Comparison of ENCODE assay signal across 24 cellular contexts in the genomic region with DNA sequence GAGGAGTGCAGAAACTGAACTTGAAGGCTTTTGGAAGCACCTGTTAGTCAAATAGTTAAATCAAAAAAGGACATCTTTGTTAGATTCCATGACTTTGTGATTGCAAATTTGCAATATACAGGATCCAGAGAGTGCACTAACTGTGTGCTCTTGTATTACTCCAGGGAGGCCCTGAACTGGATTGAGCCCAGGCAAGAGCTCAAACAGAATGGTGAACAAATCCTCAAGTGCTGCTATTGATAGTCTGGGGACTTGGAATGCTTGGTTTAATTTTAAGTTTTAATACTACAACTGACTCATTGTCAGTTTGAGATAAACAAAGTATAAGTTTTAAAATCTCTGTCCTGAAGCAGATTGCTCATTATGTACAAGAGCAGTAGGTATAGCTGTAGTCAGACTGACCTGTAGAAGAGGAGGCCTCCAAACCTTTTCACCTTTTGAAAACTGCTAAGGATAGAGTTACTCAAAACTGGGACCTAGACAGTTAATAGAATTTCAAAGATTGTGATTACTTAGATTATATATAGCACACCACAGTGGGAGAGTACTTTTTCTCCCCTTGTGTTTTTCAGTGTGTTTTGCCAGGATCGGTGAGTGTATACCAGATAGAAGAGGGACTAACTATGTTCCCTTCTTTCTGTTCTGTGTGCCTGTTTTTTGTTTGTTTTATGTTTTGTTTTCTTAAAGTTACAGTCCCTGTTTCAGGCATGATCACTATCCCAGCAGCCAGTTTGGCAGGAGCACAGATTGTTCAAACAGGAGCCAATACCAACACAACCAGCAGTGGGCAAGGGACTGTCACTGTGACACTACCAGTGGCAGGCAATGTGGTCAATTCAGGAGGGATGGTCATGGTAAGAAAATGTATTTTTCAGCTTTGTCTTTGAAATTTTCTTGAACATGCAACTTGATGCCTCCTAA. TPM values are rescaled to one million over a fixed set of nuclear protein-coding genes. Genes with fewer than 3 reads are reported as not detected.
DNase-seq lines count a peak whose midpoint lies in the region; ATAC-seq, FAIRE-seq and TF ChIP-seq lines count a peak whose summit lies in the region.
"Had no signal": no experiment of that assay in that cellular context is flagged by ENCODE, and none has a peak within 500 bp of the region (broad histone marks: within the 10 kb centered on the region; RNA-seq: fewer than 3 reads in every experiment).

No MANE protein-coding gene starts in this region.

- H3K79me2 ChIP-seq in OCI-LY7 (ENCODE audit: insufficient read depth, low read depth, low read length) (peaks cover 18% of the 10 kb centered on the region; the same call in 1 of the 2 replicates), HepG2 (ENCODE audit: insufficient read depth, low read length) (no peaks in the 10 kb centered on the region)

- intact Hi-C loops in right cardiac atrium (cut with DNase I) = no loop called here
- intact Hi-C loops in OCI-LY7 (cut with micrococcal nuclease; ENCODE audit: unreplicated experiment) = no loop called here
- intact Hi-C loops in HepG2 (cut with micrococcal nuclease; ENCODE audit: unreplicated experiment) = loop anchor here (5.0 kb wide), 1 partner anchor 226 kb away; no protein-coding TSS in a partner anchor

- 29% methylated on average over 1 of the region's 1 CpG for WGBS in right cardiac atrium
- WGBS in HepG2 (ENCODE audit: low lambda C conversion rate) = 65% methylated on average over 1 of the region's 1 CpG

- H3K4me1 ChIP-seq in cardiac muscle cell (ENCODE audit: low read depth) (no peaks in the 10 kb centered on the region), right cardiac atrium (ENCODE audit: control insufficient read depth, insufficient read depth, low read length) (no peaks in the 10 kb centered on the region), OCI-LY7 (ENCODE audit: insufficient read depth, low read length, poor library complexity, severe bottlenecking) (no peaks in the 10 kb centered on the region), HepG2 (ENCODE audit: insufficient read depth, low read length) (no peaks in the 10 kb centered on the region), subcutaneous abdominal adipose tissue (ENCODE audit: control insufficient read depth in 5 of 5, insufficient read depth in 5 of 5, low read length in 5 of 5) (peaks cover 0 to 5% (median 3%) of the 10 kb centered on the region in 5 donors)
- H3K4me1 ChIP-seq: BLaER1 treated with 17β-estradiol and CSF1 and Interleukin-3, amounts not matched to agents 10 nM and 100 nM; HAP-1 had no signal

- H3K36me3 ChIP-seq in cardiac muscle cell (peaks cover 69% of the 10 kb centered on the region), OCI-LY7 (ENCODE audit: insufficient read depth, low read length) (peaks cover 98% of the 10 kb centered on the region), HepG2 (replicated peaks in 1 of 2; ENCODE audit: control insufficient read depth in 1 of 2, insufficient read depth in 2 of 2, low read length in 2 of 2) (peaks cover 40 to 83% of the 10 kb centered on the region in 2 experiments), subcutaneous abdominal adipose tissue (ENCODE audit: control insufficient read depth in 5 of 5, insufficient read depth in 5 of 5, low read length in 5 of 5) (peaks cover 42 to 78% (median 66%) of the 10 kb centered on the region in 5 donors)

- no peak for TF ChIP-seq RAD21 in HepG2 (CRISPR knock-in tag; IDR thresholded peaks at IDR 0.05)

- H3K4me3 ChIP-seq in cardiac muscle cell (no peak overlapping the region), right cardiac atrium (ENCODE audit: low read length) (no peak overlapping the region), OCI-LY7 (ENCODE audit: low read depth, low read length, poor library complexity, severe bottlenecking) (no peak overlapping the region), HepG2 (replicated peaks in 1 of 3; ENCODE audit: insufficient read depth in 1 of 3, low read depth in 2 of 3, low read length in 3 of 3) (no peak overlapping the region), subcutaneous abdominal adipose tissue (ENCODE audit: low read depth in 1 of 5, low read length in 5 of 5) (no peak overlapping the region)
- H3K4me3 ChIP-seq: BLaER1 treated with 17β-estradiol and CSF1 and Interleukin-3, amounts not matched to agents 10 nM and 100 nM; GM12878; GM23248; HAP-1 had no signal

- H3K9me2 ChIP-seq in OCI-LY7 (ENCODE audit: insufficient read depth, low read length) = no peaks in the 10 kb centered on the region

- BruUV-seq in OCI-LY7 (replicated peaks; lab: Mats Ljungman, UMichigan) (TSS peak; percentile 20), HepG2 (replicated peaks; lab: Mats Ljungman, UMichigan) (TSS peak; percentile 15)

- no peak for TF ChIP-seq POLR2A in HepG2 (IDR thresholded peaks at IDR 0.05; ENCODE audit: insufficient read depth in 1 of 2, low read depth in 2 of 2, low read length in 2 of 2)

- CTCF ChIA-PET in OCI-LY7 (lab: Charles Lee; ENCODE audit: unreplicated experiment) = no interaction called here
- CTCF ChIA-PET in HepG2 (lab: Yijun Ruan, JAX; ENCODE audit: low intra/inter-chr PET ratio, low total read pairs) = interaction anchor here (1.3 to 2.2 kb wide), 2 partner anchors 90 to 228 kb away, joined by 4 to 19 read pairs; no protein-coding TSS in a partner anchor

- no peak overlapping the region for H2AFZ ChIP-seq in OCI-LY7 (ENCODE audit: low read length)
- no peak overlapping the region for H2AFZ ChIP-seq in HepG2 (ENCODE audit: low read length)
- H2AFZ ChIP-seq: GM23248 had no signal

- no peak for TF ChIP-seq EP300 in HepG2 (IDR thresholded peaks at IDR 0.05; ENCODE audit: low read depth in 2 of 2, low read length in 2 of 2)
- no peak for TF ChIP-seq EP300 in HepG2 (CRISPR knock-in tag; IDR thresholded peaks at IDR 0.05; ENCODE audit: borderline replicate concordance)

- H3K27ac ChIP-seq in cardiac muscle cell (peak overlapping the region; percentile 73), right cardiac atrium (ENCODE audit: low read length) (no peak overlapping the region), OCI-LY7 (ENCODE audit: low read depth, low read length, poor library complexity, severe bottlenecking) (no peak overlapping the region), HepG2 (ENCODE audit: extremely low read length, insufficient read depth, low read length) (no peak overlapping the region), subcutaneous abdominal adipose tissue (ENCODE audit: low read depth, low read length) (no peak overlapping the region)
- H3K27ac ChIP-seq: BLaER1 treated with 17β-estradiol and CSF1 and Interleukin-3, amounts not matched to agents 10 nM and 100 nM; GM23248 had no signal

- in situ Hi-C loops in HepG2 (cut with HindIII; ENCODE audit: extremely low pct_ligation_motif_present, low pct_unique_long_range_greater_than_20kb) = loop anchor here (5.0 kb wide), 1 partner anchor 91 kb away; no protein-coding TSS in a partner anchor

- H3K9ac ChIP-seq in HepG2 (ENCODE audit: insufficient read depth, low read depth, low read length) = no peak overlapping the region
- peak overlapping the region in 3 of 5 donors; percentile 25 to 58 (median 27) for H3K9ac ChIP-seq in subcutaneous abdominal adipose tissue (ENCODE audit: low read length in 5 of 5)
- H3K9ac ChIP-seq: GM23248 had no signal

- H4K20me1 ChIP-seq in OCI-LY7 (ENCODE audit: insufficient read depth, low read length) (peaks cover 11% of the 10 kb centered on the region), HepG2 (ENCODE audit: insufficient read depth, low read length) (no peaks in the 10 kb centered on the region; the same call in 1 of the 2 replicates)

- H3K4me2 ChIP-seq in OCI-LY7 (ENCODE audit: low read length) (no peak overlapping the region), HepG2 (ENCODE audit: low read depth, low read length) (no peak overlapping the region)
- H3K4me2 ChIP-seq: BLaER1 treated with 17β-estradiol and CSF1 and Interleukin-3, amounts not matched to agents 10 nM and 100 nM had no signal

- no peak for ATAC-seq in right cardiac atrium
- no peak for ATAC-seq in HepG2
- no peak for ATAC-seq in HG02885 (IDR thresholded peaks at IDR 0.05; ENCODE audit: poor library complexity, unreplicated experiment)
- ATAC-seq: GM12878 had no signal

- DNase-seq in cardiac muscle cell (ENCODE audit: low read depth in 1 of 2, low spot score in 1 of 2) = no peak
- DNase-seq in right cardiac atrium = no peak
- DNase-seq in OCI-LY7 (ENCODE audit: low spot score) = no peak
- DNase-seq in HepG2 (ENCODE audit: low spot score) = no peak
- DNase-seq in anterior cingulate cortex (lab: John Stamatoyannopoulos, UW) = no peak
- DNase-seq in NCI-H1105 (lab: John Stamatoyannopoulos, UW) = no peak
- DNase-seq: CD8-positive, alpha-beta memory T cell; DMS53; EL; GM23248; KBM-7; NCI-H1417; NCI-H187; NCI-H2107; NCI-H510A treated with DMSO at 0.1 percent for 48 hours; NCI-H774; OCI-M1; SIG-M5 had no signal

- POLR2A ChIA-PET in OCI-LY7 (lab: Charles Lee) (interaction anchor here (0.6 kb wide), 1 partner anchor 80 kb away, joined by 3 read pairs; no protein-coding TSS in a partner anchor), HepG2 (lab: Yijun Ruan, JAX) (no interaction called here)

- H3K27me3 ChIP-seq in cardiac muscle cell (no peaks in the 10 kb centered on the region), right cardiac atrium (ENCODE audit: control insufficient read depth, insufficient read depth) (no peaks in the 10 kb centered on the region), HepG2 (ENCODE audit: control insufficient read depth in 1 of 2, insufficient read depth in 2 of 2, low read length in 2 of 2) (no peaks in the 10 kb centered on the region), subcutaneous abdominal adipose tissue (ENCODE audit: control insufficient read depth in 5 of 5, insufficient read depth in 4 of 5, low read length in 5 of 5) (no peaks in the 10 kb centered on the region)
- H3K27me3 ChIP-seq: BLaER1 treated with 17β-estradiol and CSF1 and Interleukin-3, amounts not matched to agents 10 nM and 100 nM had no signal

- H3K9me3 ChIP-seq in cardiac muscle cell (ENCODE audit: low read depth) = no peaks in the 10 kb centered on the region
- no peaks in the 10 kb centered on the region for H3K9me3 ChIP-seq in right cardiac atrium (ENCODE audit: control insufficient read depth, low read length)
- H3K9me3 ChIP-seq in OCI-LY7 (ENCODE audit: low read length) = no peaks in the 10 kb centered on the region
- H3K9me3 ChIP-seq in HepG2 (ENCODE audit: low read length) = no peaks in the 10 kb centered on the region
- H3K9me3 ChIP-seq in subcutaneous abdominal adipose tissue (ENCODE audit: control insufficient read depth in 5 of 5, low read length in 5 of 5) = no peaks in the 10 kb centered on the region
- H3K9me3 ChIP-seq: BLaER1 treated with 17β-estradiol and CSF1 and Interleukin-3, amounts not matched to agents 10 nM and 100 nM; HAP-1 had no signal

- no peak for FAIRE-seq in HepG2 (lab: Jason Lieb, UNC)
- FAIRE-seq: GM12878 had no signal

- TF ChIP-seq CTCF in cardiac muscle cell (IDR thresholded peaks at IDR 0.05; ENCODE audit: low read depth, low read length) (no peak), OCI-LY7 (conservative IDR thresholded peaks at IDR 0.05; ENCODE audit: low read length) (no peak), HepG2 (CRISPR knock-in tag; IDR thresholded peaks at IDR 0.05) (no peak)

RNA-seq across cellular contexts. Expression of a gene that starts 18.3 kb away (rescaled TPM):
- total RNA-seq in cardiac muscle cell (9.8 and 14.4 TPM in 2 replicates), right cardiac atrium (10 to 100 TPM; 11.0 to 13.8 (median 11.8) TPM), OCI-LY7 (2022) (46.4 and 47.9 TPM in 2 replicates), HepG2 (2016; rRNA removed; fragmentation: Illumina TruSeq; extraction: Trizol) (22.9 and 52.0 TPM in 2 replicates)
- polyA plus RNA-seq in cardiac muscle cell (8.0 and 14.5 TPM in 2 replicates), right cardiac atrium (6.1 TPM), HepG2 (2011; rRNA removed) (14.8 and 16.0 TPM in 2 replicates)
- total RNA-seq in OCI-LY7 (2014; rRNA removed; shearing (Covaris generic)) = 23.5 and 29.5 TPM in 2 replicates
- 3.6 and 4.8 TPM in 2 replicates for total RNA-seq in HepG2 (2016; cell fraction: cytosol; rRNA removed; fragmentation: Illumina TruSeq; extraction: Trizol; ENCODE audit: low read depth)
- 22.0 and 49.9 TPM in 2 replicates for total RNA-seq in HepG2 (2016; cell fraction: insoluble cytoplasmic fraction; rRNA removed; fragmentation: Illumina TruSeq; extraction: Trizol)
- total RNA-seq in HepG2 (2016; cell fraction: membrane; rRNA removed; fragmentation: Illumina TruSeq; extraction: Trizol) = 18.4 and 21.5 TPM in 2 replicates
- total RNA-seq in HepG2 (2016; cell fraction: nucleus; rRNA removed; fragmentation: Illumina TruSeq; extraction: Trizol) = 33.7 and 34.3 TPM in 2 replicates
- 9.2 and 9.9 TPM in 2 replicates for polyA plus RNA-seq in HepG2 (2011; cell fraction: cytosol; rRNA removed)
- 19.0 and 21.1 TPM in 2 replicates for polyA plus RNA-seq in HepG2 (2011; cell fraction: nucleus; rRNA removed)
- polyA plus RNA-seq in HepG2 (2012) = 18.5 and 18.9 TPM in 2 replicates
- 2.2 and 3.1 TPM in 2 replicates for polyA plus RNA-seq in HepG2 (2016; cell fraction: cytosol; fragmentation: Illumina TruSeq; extraction: Trizol; ENCODE audit: low read depth)
- polyA plus RNA-seq in HepG2 (2016; cell fraction: insoluble cytoplasmic fraction; fragmentation: Illumina TruSeq; extraction: Trizol; ENCODE audit: low read depth) = 61.2 and 64.1 TPM in 2 replicates
- polyA plus RNA-seq in HepG2 (2016; cell fraction: membrane; fragmentation: Illumina TruSeq; extraction: Trizol; ENCODE audit: low read depth) = 9.3 and 11.6 TPM in 2 replicates
- polyA plus RNA-seq in HepG2 (2016; cell fraction: nucleus; fragmentation: Illumina TruSeq; extraction: Trizol; ENCODE audit: insufficient read depth, low read depth) = 65.3 and 68.8 TPM in 2 replicates
- 53.8 and 56.2 TPM in 2 replicates for polyA minus RNA-seq in HepG2 (2011; rRNA and poly(A)+ RNA removed; ENCODE audit: low replicate concordance)
- 15.1 and 18.1 TPM in 2 replicates for polyA minus RNA-seq in HepG2 (2011; cell fraction: cytosol; rRNA and poly(A)+ RNA removed)
- 22.9 and 23.2 TPM in 2 replicates for polyA minus RNA-seq in HepG2 (2011; cell fraction: nucleus; rRNA and poly(A)+ RNA removed)

RNA-seq across cellular contexts. Expression of a gene that starts 18.9 kb away (rescaled TPM):
- total RNA-seq in cardiac muscle cell = 22.4 and 27.5 TPM in 2 replicates
- polyA plus RNA-seq in cardiac muscle cell = 56.3 and 80.0 TPM in 2 replicates
- total RNA-seq in right cardiac atrium = 10 to 100 TPM; 15.1 to 23.7 (median 18.6) TPM
- polyA plus RNA-seq in right cardiac atrium = 27.8 TPM
- 19.5 and 21.0 TPM in 2 replicates for total RNA-seq in OCI-LY7 (2014; rRNA removed; shearing (Covaris generic))
- total RNA-seq in OCI-LY7 (2022) = 41.6 and 47.9 TPM in 2 replicates
- 49.0 and 60.4 TPM in 2 replicates for total RNA-seq in HepG2 (2016; rRNA removed; fragmentation: Illumina TruSeq; extraction: Trizol)
- total RNA-seq in HepG2 (2016; cell fraction: cytosol; rRNA removed; fragmentation: Illumina TruSeq; extraction: Trizol; ENCODE audit: low read depth) = 27.4 and 28.2 TPM in 2 replicates
- total RNA-seq in HepG2 (2016; cell fraction: insoluble cytoplasmic fraction; rRNA removed; fragmentation: Illumina TruSeq; extraction: Trizol) = 49.5 and 55.0 TPM in 2 replicates
- total RNA-seq in HepG2 (2016; cell fraction: membrane; rRNA removed; fragmentation: Illumina TruSeq; extraction: Trizol) = 39.5 and 41.0 TPM in 2 replicates
- 50.8 and 56.3 TPM in 2 replicates for total RNA-seq in HepG2 (2016; cell fraction: nucleus; rRNA removed; fragmentation: Illumina TruSeq; extraction: Trizol)
- polyA plus RNA-seq in HepG2 (2011; rRNA removed) = 14.0 and 18.4 TPM in 2 replicates
- polyA plus RNA-seq in HepG2 (2011; cell fraction: cytosol; rRNA removed) = 8.9 and 11.4 TPM in 2 replicates
- polyA plus RNA-seq in HepG2 (2011; cell fraction: nucleus; rRNA removed) = 21.1 TPM in 2 replicates
- polyA plus RNA-seq in HepG2 (2012) = 29.6 and 43.1 TPM in 2 replicates
- polyA plus RNA-seq in HepG2 (2016; cell fraction: cytosol; fragmentation: Illumina TruSeq; extraction: Trizol; ENCODE audit: low read depth) = 32.3 and 41.1 TPM in 2 replicates
- 75.4 and 76.2 TPM in 2 replicates for polyA plus RNA-seq in HepG2 (2016; cell fraction: insoluble cytoplasmic fraction; fragmentation: Illumina TruSeq; extraction: Trizol; ENCODE audit: low read depth)
- polyA plus RNA-seq in HepG2 (2016; cell fraction: membrane; fragmentation: Illumina TruSeq; extraction: Trizol; ENCODE audit: low read depth) = 40.8 and 42.5 TPM in 2 replicates
- 45.0 and 50.9 TPM in 2 replicates for polyA plus RNA-seq in HepG2 (2016; cell fraction: nucleus; fragmentation: Illumina TruSeq; extraction: Trizol; ENCODE audit: insufficient read depth, low read depth)
- 5.5 and 10.5 TPM in 2 replicates for polyA minus RNA-seq in HepG2 (2011; rRNA and poly(A)+ RNA removed; ENCODE audit: low replicate concordance)
- polyA minus RNA-seq in HepG2 (2011; cell fraction: cytosol; rRNA and poly(A)+ RNA removed) = 4.2 and 5.0 TPM in 2 replicates
- 52.7 and 65.8 TPM in 2 replicates for polyA minus RNA-seq in HepG2 (2011; cell fraction: nucleus; rRNA and poly(A)+ RNA removed)

RNA-seq across cellular contexts. Expression of a gene that starts 38.1 kb away (rescaled TPM):
- total RNA-seq in cardiac muscle cell (135 and 172 TPM in 2 replicates), right cardiac atrium (100 to 1,000 TPM in 2 of 4 donors, 10 to 100 TPM in 2; 80.1 to 118 (median 91.6) TPM), OCI-LY7 (2022) (not detected in 2 replicates), HepG2 (2016; rRNA removed; fragmentation: Illumina TruSeq; extraction: Trizol) (0.09 and 0.35 TPM in 2 replicates)
- polyA plus RNA-seq in cardiac muscle cell (107 and 156 TPM in 2 replicates), right cardiac atrium (137 TPM), HepG2 (2011; rRNA removed) (not detected in 2 replicates)
- total RNA-seq in OCI-LY7 (2014; rRNA removed; shearing (Covaris generic)) = not detected in 2 replicates
- not detected in 2 replicates for total RNA-seq in HepG2 (2016; cell fraction: cytosol; rRNA removed; fragmentation: Illumina TruSeq; extraction: Trizol; ENCODE audit: low read depth)
- 0.09 and 0.33 TPM in 2 replicates for total RNA-seq in HepG2 (2016; cell fraction: insoluble cytoplasmic fraction; rRNA removed; fragmentation: Illumina TruSeq; extraction: Trizol)
- not detected in 2 replicates for total RNA-seq in HepG2 (2016; cell fraction: membrane; rRNA removed; fragmentation: Illumina TruSeq; extraction: Trizol)
- total RNA-seq in HepG2 (2016; cell fraction: nucleus; rRNA removed; fragmentation: Illumina TruSeq; extraction: Trizol) = not detected in 2 replicates
- polyA plus RNA-seq in HepG2 (2011; cell fraction: cytosol; rRNA removed) = 0.08 and 0.10 TPM in 2 replicates
- not detected in 2 replicates for polyA plus RNA-seq in HepG2 (2011; cell fraction: nucleus; rRNA removed)
- 0.28 and 0.79 TPM in 2 replicates for polyA plus RNA-seq in HepG2 (2012)
- polyA plus RNA-seq in HepG2 (2016; cell fraction: cytosol; fragmentation: Illumina TruSeq; extraction: Trizol; ENCODE audit: low read depth) = not detected in 2 replicates
- polyA plus RNA-seq in HepG2 (2016; cell fraction: insoluble cytoplasmic fraction; fragmentation: Illumina TruSeq; extraction: Trizol; ENCODE audit: low read depth) = 0.44 TPM in 1 of 2 replicates, not detected in the other
- polyA plus RNA-seq in HepG2 (2016; cell fraction: membrane; fragmentation: Illumina TruSeq; extraction: Trizol; ENCODE audit: low read depth) = not detected in 2 replicates
- polyA plus RNA-seq in HepG2 (2016; cell fraction: nucleus; fragmentation: Illumina TruSeq; extraction: Trizol; ENCODE audit: insufficient read depth, low read depth) = not detected in 2 replicates
- not detected in 2 replicates for polyA minus RNA-seq in HepG2 (2011; rRNA and poly(A)+ RNA removed; ENCODE audit: low replicate concordance)
- not detected in 2 replicates for polyA minus RNA-seq in HepG2 (2011; cell fraction: cytosol; rRNA and poly(A)+ RNA removed)
- polyA minus RNA-seq in HepG2 (2011; cell fraction: nucleus; rRNA and poly(A)+ RNA removed) = 0.64 TPM in 1 of 2 replicates, not detected in the other
- total RNA-seq: CD8-positive, alpha-beta memory T cell; GM12878; GM23248; RPMI7951 had no signal
- polyA plus RNA-seq: CD8-positive, alpha-beta memory T cell; GM23248 had no signal

RNA-seq across cellular contexts. Expression of a gene that starts 48.8 kb away (rescaled TPM):
- total RNA-seq in cardiac muscle cell = not detected in 2 replicates
- not detected in 2 replicates for polyA plus RNA-seq in cardiac muscle cell
- total RNA-seq in right cardiac atrium = not detected
- polyA plus RNA-seq in right cardiac atrium = not detected
- not detected in 2 replicates for total RNA-seq in OCI-LY7 (2014; rRNA removed; shearing (Covaris generic))
- not detected in 2 replicates for total RNA-seq in OCI-LY7 (2022)
- total RNA-seq in HepG2 (2016; rRNA removed; fragmentation: Illumina TruSeq; extraction: Trizol) = not detected in 2 replicates
- total RNA-seq in HepG2 (2016; cell fraction: cytosol; rRNA removed; fragmentation: Illumina TruSeq; extraction: Trizol; ENCODE audit: low read depth) = not detected in 2 replicates
- total RNA-seq in HepG2 (2016; cell fraction: insoluble cytoplasmic fraction; rRNA removed; fragmentation: Illumina TruSeq; extraction: Trizol) = 0.21 and 0.28 TPM in 2 replicates
- not detected in 2 replicates for total RNA-seq in HepG2 (2016; cell fraction: membrane; rRNA removed; fragmentation: Illumina TruSeq; extraction: Trizol)
- total RNA-seq in HepG2 (2016; cell fraction: nucleus; rRNA removed; fragmentation: Illumina TruSeq; extraction: Trizol) = not detected in 2 replicates
- polyA plus RNA-seq in HepG2 (2011; rRNA removed) = 0.14 and 0.55 TPM in 2 replicates
- polyA plus RNA-seq in HepG2 (2011; cell fraction: cytosol; rRNA removed) = 0.14 and 0.51 TPM in 2 replicates
- 0.16 TPM in 1 of 2 replicates, not detected in the other for polyA plus RNA-seq in HepG2 (2011; cell fraction: nucleus; rRNA removed)
- polyA plus RNA-seq in HepG2 (2012) = 0.25 TPM in 1 of 2 replicates, not detected in the other
- not detected in 2 replicates for polyA plus RNA-seq in HepG2 (2016; cell fraction: cytosol; fragmentation: Illumina TruSeq; extraction: Trizol; ENCODE audit: low read depth)
- polyA plus RNA-seq in HepG2 (2016; cell fraction: insoluble cytoplasmic fraction; fragmentation: Illumina TruSeq; extraction: Trizol; ENCODE audit: low read depth) = not detected in 2 replicates
- not detected in 2 replicates for polyA plus RNA-seq in HepG2 (2016; cell fraction: membrane; fragmentation: Illumina TruSeq; extraction: Trizol; ENCODE audit: low read depth)
- not detected in 2 replicates for polyA plus RNA-seq in HepG2 (2016; cell fraction: nucleus; fragmentation: Illumina TruSeq; extraction: Trizol; ENCODE audit: insufficient read depth, low read depth)
- 0.72 TPM in 1 of 2 replicates, not detected in the other for polyA minus RNA-seq in HepG2 (2011; rRNA and poly(A)+ RNA removed; ENCODE audit: low replicate concordance)
- polyA minus RNA-seq in HepG2 (2011; cell fraction: cytosol; rRNA and poly(A)+ RNA removed) = not detected in 2 replicates
- polyA minus RNA-seq in HepG2 (2011; cell fraction: nucleus; rRNA and poly(A)+ RNA removed) = not detected in 2 replicates
- total RNA-seq: CD8-positive, alpha-beta memory T cell; GM12878; GM23248; RPMI7951 had no signal
- polyA plus RNA-seq: CD8-positive, alpha-beta memory T cell; GM12878; GM23248 had no signal

RNA-seq across cellular contexts. Expression of a gene that starts 52.1 kb away (rescaled TPM):
- total RNA-seq in cardiac muscle cell = 7.6 and 13.9 TPM in 2 replicates
- polyA plus RNA-seq in cardiac muscle cell = 3.3 and 5.3 TPM in 2 replicates
- total RNA-seq in right cardiac atrium = under 1 TPM; 0.46 to 0.85 (median 0.75) TPM
- polyA plus RNA-seq in right cardiac atrium = 0.68 TPM
- total RNA-seq in OCI-LY7 (2014; rRNA removed; shearing (Covaris generic)) = 0.62 and 0.85 TPM in 2 replicates
- 0.49 and 0.63 TPM in 2 replicates for total RNA-seq in OCI-LY7 (2022)
- 0.87 and 2.4 TPM in 2 replicates for total RNA-seq in HepG2 (2016; rRNA removed; fragmentation: Illumina TruSeq; extraction: Trizol)
- total RNA-seq in HepG2 (2016; cell fraction: cytosol; rRNA removed; fragmentation: Illumina TruSeq; extraction: Trizol; ENCODE audit: low read depth) = 0.26 and 0.30 TPM in 2 replicates
- 1.1 and 2.3 TPM in 2 replicates for total RNA-seq in HepG2 (2016; cell fraction: insoluble cytoplasmic fraction; rRNA removed; fragmentation: Illumina TruSeq; extraction: Trizol)
- total RNA-seq in HepG2 (2016; cell fraction: membrane; rRNA removed; fragmentation: Illumina TruSeq; extraction: Trizol) = 0.55 and 0.80 TPM in 2 replicates
- total RNA-seq in HepG2 (2016; cell fraction: nucleus; rRNA removed; fragmentation: Illumina TruSeq; extraction: Trizol) = 3.5 and 4.1 TPM in 2 replicates
- 2.5 TPM in 2 replicates for polyA plus RNA-seq in HepG2 (2011; rRNA removed)
- 1.00 and 1.4 TPM in 2 replicates for polyA plus RNA-seq in HepG2 (2011; cell fraction: cytosol; rRNA removed)
- 15.4 and 20.4 TPM in 2 replicates for polyA plus RNA-seq in HepG2 (2011; cell fraction: nucleus; rRNA removed)
- polyA plus RNA-seq in HepG2 (2012) = 2.4 and 2.5 TPM in 2 replicates
- 0.23 and 0.29 TPM in 2 replicates for polyA plus RNA-seq in HepG2 (2016; cell fraction: cytosol; fragmentation: Illumina TruSeq; extraction: Trizol; ENCODE audit: low read depth)
- polyA plus RNA-seq in HepG2 (2016; cell fraction: insoluble cytoplasmic fraction; fragmentation: Illumina TruSeq; extraction: Trizol; ENCODE audit: low read depth) = 0.71 and 0.86 TPM in 2 replicates
- 0.43 and 0.89 TPM in 2 replicates for polyA plus RNA-seq in HepG2 (2016; cell fraction: membrane; fragmentation: Illumina TruSeq; extraction: Trizol; ENCODE audit: low read depth)
- polyA plus RNA-seq in HepG2 (2016; cell fraction: nucleus; fragmentation: Illumina TruSeq; extraction: Trizol; ENCODE audit: insufficient read depth, low read depth) = 9.8 and 11.9 TPM in 2 replicates
- polyA minus RNA-seq in HepG2 (2011; rRNA and poly(A)+ RNA removed; ENCODE audit: low replicate concordance) = 1.6 TPM in 1 of 2 replicates, not detected in the other
- 0.35 TPM in 1 of 2 replicates, not detected in the other for polyA minus RNA-seq in HepG2 (2011; cell fraction: cytosol; rRNA and poly(A)+ RNA removed)
- 2.5 and 4.4 TPM in 2 replicates for polyA minus RNA-seq in HepG2 (2011; cell fraction: nucleus; rRNA and poly(A)+ RNA removed)
- total RNA-seq: GM23248 had no signal
- polyA plus RNA-seq: GM23248 had no signal

Comparison
In these comparisons a context has a peak if more than half of its experiments do, and no peak if none do; other contexts are left out.
1. RNA of a gene that starts 38.1 kb away (total RNA-seq): 135 to 172 TPM in cardiac muscle cell and 80.1 to 118 TPM in right cardiac atrium; 0.09 to 0.35 TPM in HepG2 and not detected in OCI-LY7; every median in the first group is over 10 times any median in the second.